In the genomic region with DNA sequence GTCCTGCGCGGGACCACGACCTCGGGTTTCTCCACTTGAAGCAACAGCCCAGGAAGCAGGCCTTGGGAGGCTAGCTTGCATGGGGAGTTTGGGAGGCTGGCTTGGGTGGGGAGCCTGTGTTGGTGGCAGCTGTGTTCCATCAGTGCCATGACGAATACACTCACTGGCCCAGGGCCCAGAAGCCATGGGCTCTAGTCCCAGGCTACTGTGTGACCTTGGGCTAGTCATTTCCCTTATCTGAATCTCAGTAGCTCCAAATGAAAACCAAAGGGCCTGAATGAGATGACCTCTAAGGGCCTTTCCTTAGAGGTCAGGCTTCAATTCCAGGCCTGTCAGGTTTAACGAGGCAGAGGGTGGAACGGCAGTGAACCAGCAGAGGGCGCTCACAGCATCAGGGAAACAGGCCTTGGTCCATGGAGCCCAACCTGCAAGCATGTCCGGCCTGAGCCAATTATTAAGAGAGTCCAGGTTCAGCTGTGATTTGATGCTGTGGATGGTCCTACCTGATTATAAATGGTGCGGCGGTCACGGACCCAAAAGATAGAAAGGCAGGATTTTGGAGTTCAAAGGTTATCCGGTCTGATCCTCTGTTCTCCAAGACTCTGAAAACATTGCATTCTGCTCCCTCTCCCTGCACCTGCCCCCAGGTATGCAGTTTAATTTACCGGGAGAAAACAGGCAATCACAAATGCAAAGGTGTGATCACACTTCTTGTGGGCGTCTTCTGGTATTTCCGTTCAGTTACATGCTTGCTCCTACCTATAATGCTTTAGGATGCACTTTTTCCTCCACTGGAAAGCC, we compare ENCODE assay signal across 8 cellular contexts. TPM values are rescaled to one million over a fixed set of nuclear protein-coding genes. Genes with fewer than 3 reads are reported as not detected.
DNase-seq lines count a peak whose midpoint lies in the region; ATAC-seq and TF ChIP-seq lines count a peak whose summit lies in the region.

No MANE protein-coding gene starts in this region.

- H3K27ac Mint-ChIP-seq in endothelial cell (ENCODE audit: unreplicated experiment), result no peak overlapping the region
- H3K27ac Mint-ChIP-seq in natural killer cell treated with Interleukin-12 subunit alpha and Interleukin-12 subunit beta and Interleukin-15 and Interleukin-18, amount 100 ng/mL, for 72 hours, result no peak overlapping the region

- H3K4me3 Mint-ChIP-seq in endothelial cell (ENCODE audit: unreplicated experiment), result no peak overlapping the region
- no peak overlapping the region for H3K4me3 Mint-ChIP-seq in natural killer cell treated with Interleukin-12 subunit alpha and Interleukin-12 subunit beta and Interleukin-15 and Interleukin-18, amount 100 ng/mL, for 72 hours

- POLR2A ChIA-PET in AG04449 (lab: Yijun Ruan, JAX), result no interaction called here

- H3K9me3 Mint-ChIP-seq in endothelial cell (ENCODE audit: unreplicated experiment), result peaks cover 4% of the 10 kb centered on the region
- H3K9me3 Mint-ChIP-seq in natural killer cell treated with Interleukin-12 subunit alpha and Interleukin-12 subunit beta and Interleukin-15 and Interleukin-18, amount 100 ng/mL, for 72 hours, result no peaks in the 10 kb centered on the region

- peaks cover 27% of the 10 kb centered on the region for H3K36me3 Mint-ChIP-seq in endothelial cell (ENCODE audit: low read depth, unreplicated experiment)
- H3K36me3 Mint-ChIP-seq in natural killer cell treated with Interleukin-12 subunit alpha and Interleukin-12 subunit beta and Interleukin-15 and Interleukin-18, amount 100 ng/mL, for 72 hours, result no peaks in the 10 kb centered on the region

- DNase-seq in AG04449 (ENCODE audit: low read depth, low spot score) (no peak), NCI-H128 (lab: John Stamatoyannopoulos, UW; ENCODE audit: unreplicated experiment) (peak; percentile 5), endothelial cell (ENCODE audit: low spot score) (peak; percentile 86), medulla oblongata (ENCODE audit: extremely low spot score) (no peak)
- DNase-seq in activated CD4-positive, alpha-beta T cell treated with anti-CD3 and anti-CD28 coated beads for 24 hours (ENCODE audit: low read depth in 2 of 2), result peak; percentile 42 to 69
- DNase-seq in natural killer cell treated with Interleukin-12 subunit alpha and Interleukin-12 subunit beta and Interleukin-15 and Interleukin-18, amount 100 ng/mL, for 72 hours (ENCODE audit: low spot score), result no peak

- TF ChIP-seq CTCF in AG04449 (IDR thresholded peaks at IDR 0.05; ENCODE audit: insufficient read depth, low read length, missing control alignments), result peak; percentile 77
- peak; percentile 94 for TF ChIP-seq CTCF in GM12875 (IDR thresholded peaks at IDR 0.05; ENCODE audit: borderline replicate concordance, insufficient read depth, low read depth, low read length)
- peak; percentile 73 for TF ChIP-seq CTCF in endothelial cell (IDR thresholded peaks at IDR 0.05; ENCODE audit: unreplicated experiment)

- H3K27me3 Mint-ChIP-seq in endothelial cell (ENCODE audit: unreplicated experiment), result peaks cover 21% of the 10 kb centered on the region
- peaks cover 5 to 16% of the 10 kb centered on the region in 2 donors for H3K27me3 Mint-ChIP-seq in natural killer cell treated with Interleukin-12 subunit alpha and Interleukin-12 subunit beta and Interleukin-15 and Interleukin-18, amount 100 ng/mL, for 72 hours

- CTCF ChIA-PET in AG04449 (lab: Yijun Ruan, JAX), result interaction anchor here (0.6 to 6.0 kb wide), 15 partner anchors 8 to 660 kb away, joined by 3 to 67 read pairs (median 5); no protein-coding TSS in a partner anchor

- peak; percentile 74 for ATAC-seq in HG02623 (IDR thresholded peaks at IDR 0.05; ENCODE audit: unreplicated experiment)
- ATAC-seq in natural killer cell treated with Interleukin-12 subunit alpha and Interleukin-12 subunit beta and Interleukin-15 and Interleukin-18, amount 100 ng/mL, for 72 hours, result peak; percentile 48 to 61

- no peak overlapping the region for H3K4me3 ChIP-seq in AG04449 (ENCODE audit: low read depth, low read length)
- no peak overlapping the region for H3K4me3 ChIP-seq in GM12875 (ENCODE audit: low read depth, low read length)

- H3K4me1 Mint-ChIP-seq in endothelial cell (ENCODE audit: unreplicated experiment), result peaks cover 17% of the 10 kb centered on the region
- peaks cover 11 to 25% of the 10 kb centered on the region in 2 donors for H3K4me1 Mint-ChIP-seq in natural killer cell treated with Interleukin-12 subunit alpha and Interleukin-12 subunit beta and Interleukin-15 and Interleukin-18, amount 100 ng/mL, for 72 hours (ENCODE audit: low read depth in 2 of 2)

RNA-seq across cellular contexts. Expression of a gene that starts 15.9 kb away (rescaled TPM):
- total RNA-seq in endothelial cell (ENCODE audit: unreplicated experiment), result 16.4 TPM
- total RNA-seq in natural killer cell treated with Interleukin-12 subunit alpha and Interleukin-12 subunit beta and Interleukin-15 and Interleukin-18, amount 100 ng/mL, for 72 hours, result not detected

RNA-seq across cellular contexts. Expression of a gene that starts 49.7 kb away (rescaled TPM):
- total RNA-seq in endothelial cell (ENCODE audit: unreplicated experiment), result 0.74 TPM
- not detected for total RNA-seq in natural killer cell treated with Interleukin-12 subunit alpha and Interleukin-12 subunit beta and Interleukin-15 and Interleukin-18, amount 100 ng/mL, for 72 hours

Comparison
In these comparisons a context has a peak if more than half of its experiments do, and no peak if none do; other contexts are left out.
1. DNase-seq: peak in NCI-H128 (single experiment), activated CD4-positive, alpha-beta T cell treated with anti-CD3 and anti-CD28 coated beads for 24 hours (2 of 2) and endothelial cell (single experiment); none in AG04449 (single experiment), natural killer cell treated with Interleukin-12 subunit alpha and Interleukin-12 subunit beta and Interleukin-15 and Interleukin-18, amount 100 ng/mL, for 72 hours (single experiment) and medulla oblongata (single experiment).
2. RNA of a gene that starts 15.9 kb away (total RNA-seq): 16.4 TPM in endothelial cell (single experiment); not detected in natural killer cell treated with Interleukin-12 subunit alpha and Interleukin-12 subunit beta and Interleukin-15 and Interleukin-18, amount 100 ng/mL, for 72 hours; every median in the first group is over 10 times any median in the second.
3. Peak in every context shown above with its lines, with median percentiles within 50 percentile points of each other: CTCF ChIP-seq.